Comparison of ENCODE assay signal across 6 cellular contexts in genomic region chr10:117778241-117778640, GRCh38.
"Had no signal": no experiment of that assay in that cellular context is flagged by ENCODE, and none has a peak within 500 bp of the region (broad histone marks: within the 10 kb centered on the region; RNA-seq: fewer than 3 reads in every experiment).

No MANE protein-coding gene starts in this region.

- ATAC-seq: GM23338, K562 had no signal

- H3K4me3 ChIP-seq: GM23338, K562 had no signal

- H3K9me3 Mint-ChIP-seq: GM23338, H9 had no signal

- H2AFZ ChIP-seq: GM23338 had no signal

- H3K4me3 Mint-ChIP-seq: GM23338, H9 had no signal

- H3K4me2 ChIP-seq: GM23338 had no signal

- H3K27ac Mint-ChIP-seq: GM23338, H9 had no signal

- H3K27ac ChIP-seq: HL-60 had no signal

- DNase-seq: H9, HCEC 1CT, IMR-90 had no signal
